ENCODE assay signal across 13 cellular contexts in genomic region chr9:120693609-120694008, GRCh38. TPM values are rescaled to one million over a fixed set of nuclear protein-coding genes. Genes with fewer than 3 reads are reported as not detected.
A peak's percentile ranks its signal among the peaks of the same experiment; 100 is the strongest.
DNase-seq lines count a peak whose midpoint lies in the region; ATAC-seq, FAIRE-seq and TF ChIP-seq lines count a peak whose summit lies in the region.
"Had no signal": no experiment of that assay in that cellular context is flagged by ENCODE, and none has a peak within 500 bp of the region (broad histone marks: within the 10 kb centered on the region; RNA-seq: fewer than 3 reads in every experiment).

No MANE protein-coding gene starts in this region.

- POLR2A ChIA-PET in GM12878 (lab: Charles Lee): no interaction called here

- TF ChIP-seq CTCF in GM12878 (IDR thresholded peaks at IDR 0.05 in 2 of 3, conservative IDR thresholded peaks at IDR 0.05 in 1 of 3; ENCODE audit: control insufficient read depth in 2 of 3, extremely low read depth in 1 of 3, insufficient read depth in 1 of 3, low read depth in 3 of 3, low read length in 3 of 3) (no peak), nephron progenitor cell (IDR thresholded peaks at IDR 0.05) (no peak)

- H3K27me3 ChIP-seq in BLaER1: no peaks in the 10 kb centered on the region
- H3K27me3 ChIP-seq in GM12878 (replicated peaks in 1 of 2; ENCODE audit: control insufficient read depth in 2 of 2, insufficient read depth in 2 of 2, low read length in 1 of 2): no peaks in the 10 kb centered on the region
- H3K27me3 ChIP-seq: adrenal gland, hepatocyte had no signal

- no peaks in the 10 kb centered on the region for H3K9me3 ChIP-seq in BLaER1
- no peaks in the 10 kb centered on the region for H3K9me3 ChIP-seq in GM12878 (replicated peaks; ENCODE audit: control insufficient read depth, insufficient read depth, low read length)
- H3K9me3 ChIP-seq: adrenal gland, mucosa of descending colon had no signal

- TF ChIP-seq POLR2A in GM12878 (IDR thresholded peaks at IDR 0.05; ENCODE audit: low read depth, low read length): no peak

- no peak for TF ChIP-seq RAD21 in GM12878 (IDR thresholded peaks at IDR 0.05; ENCODE audit: insufficient read depth, low read depth, low read length)

- no peak overlapping the region for H3K9ac ChIP-seq in BLaER1
- no peak overlapping the region for H3K9ac ChIP-seq in GM12878 (ENCODE audit: control insufficient read depth, insufficient read depth, low read length)

- H3K36me3 ChIP-seq in BLaER1: no peaks in the 10 kb centered on the region
- no peaks in the 10 kb centered on the region for H3K36me3 ChIP-seq in GM12878 (ENCODE audit: control insufficient read depth in 2 of 2, insufficient read depth in 2 of 2, low read length in 1 of 2)
- H3K36me3 ChIP-seq: adrenal gland had no signal

- ATAC-seq in GM21381 (IDR thresholded peaks at IDR 0.05; ENCODE audit: unreplicated experiment): peak; percentile 66
- peak; percentile 52 for ATAC-seq in HG03139 (IDR thresholded peaks at IDR 0.05; ENCODE audit: unreplicated experiment)
- peak; percentile 77 for ATAC-seq in GM12878
- ATAC-seq in left ventricle myocardium superior: no peak
- no peak for ATAC-seq in GM21367 (IDR thresholded peaks at IDR 0.05; ENCODE audit: unreplicated experiment)
- ATAC-seq: mucosa of descending colon had no signal

- CTCF ChIA-PET in GM12878 (lab: Yijun Ruan, JAX): no interaction called here

- no peak overlapping the region for H3K4me3 Mint-ChIP-seq in nephron progenitor cell

- in situ Hi-C loops in GM12878 (cut with MboI): no loop called here

- TF ChIP-seq EP300 in GM12878 (IDR thresholded peaks at IDR 0.05; ENCODE audit: borderline replicate concordance in 1 of 2, control insufficient read depth in 1 of 2, low read depth in 2 of 2, low read length in 2 of 2): no peak

- H3K4me3 ChIP-seq in BLaER1 (no peak overlapping the region), GM12878 (no peak overlapping the region)
- H3K4me3 ChIP-seq: adrenal gland, hepatocyte, mucosa of descending colon had no signal

- no peaks in the 10 kb centered on the region for H3K36me3 Mint-ChIP-seq in nephron progenitor cell (ENCODE audit: low read depth)

- FAIRE-seq in GM12878 (lab: Jason Lieb, UNC): no peak

- H3K27me3 Mint-ChIP-seq in nephron progenitor cell (ENCODE audit: low read depth, poor library complexity): peaks cover 33% of the 10 kb centered on the region

- H3K27ac Mint-ChIP-seq in nephron progenitor cell: no peak overlapping the region

- H3K79me2 ChIP-seq in GM12878 (ENCODE audit: control insufficient read depth, insufficient read depth, low read length): no peaks in the 10 kb centered on the region

- RAD21 ChIA-PET in GM12878 (lab: Charles Lee; ENCODE audit: unreplicated experiment): no interaction called here

- DNase-seq in GM12878 (ENCODE audit: low read depth, low spot score) (no peak), left ventricle myocardium superior (no peak), nephron progenitor cell (no peak), NOMO-1 treated with dmso at 0.1 percent for 144 hours (lab: John Stamatoyannopoulos, UW; ENCODE audit: unreplicated experiment) (no peak)
- DNase-seq: adrenal gland; effector memory CD4-positive, alpha-beta T cell; mucosa of descending colon; stimulated activated naive CD4-positive, alpha-beta T cell treated with Interleukin-2 at 50 U/mL for 16 hours had no signal

- H4K20me1 ChIP-seq in BLaER1 (0 out of 2 replicates have a peak, but pooled peaks cover 14% of the 10 kb centered on the region), GM12878 (ENCODE audit: control insufficient read depth, insufficient read depth) (no peaks in the 10 kb centered on the region)

- intact Hi-C loops in GM12878 (cut with micrococcal nuclease; ENCODE audit: unreplicated experiment): no loop called here
- intact Hi-C loops in left ventricle myocardium superior (cut with micrococcal nuclease): no loop called here

- SMC1A ChIA-PET in GM12878 (lab: Charles Lee; ENCODE audit: uncharacterized antibody, unreplicated experiment): no interaction called here

- H3K27ac ChIP-seq in BLaER1: no peak overlapping the region
- no peak overlapping the region for H3K27ac ChIP-seq in GM12878 (ENCODE audit: control insufficient read depth, insufficient read depth)
- H3K27ac ChIP-seq: adrenal gland, hepatocyte had no signal

- BruUV-seq in GM12878 (replicated peaks; lab: Mats Ljungman, UMichigan): no TSS peak

- H3K4me1 Mint-ChIP-seq in nephron progenitor cell: peaks cover 4% of the 10 kb centered on the region

- H2AFZ ChIP-seq in GM12878 (ENCODE audit: control insufficient read depth, low read depth, low read length): no peak overlapping the region
- H2AFZ ChIP-seq: hepatocyte had no signal

- H3K9me3 Mint-ChIP-seq in nephron progenitor cell: no peaks in the 10 kb centered on the region

- H3K4me1 ChIP-seq in BLaER1 (peaks cover 21% of the 10 kb centered on the region), GM12878 (ENCODE audit: control insufficient read depth, insufficient read depth, low read length) (peaks cover 10% of the 10 kb centered on the region)

- H3K4me2 ChIP-seq in BLaER1: peak overlapping the region; percentile 34
- H3K4me2 ChIP-seq in GM12878 (ENCODE audit: control insufficient read depth, insufficient read depth): no peak overlapping the region; the same call in 1 of the 2 replicates
- H3K4me2 ChIP-seq: hepatocyte had no signal

TF ChIP-seq in GM12878, 131 proteins besides CTCF, POLR2A, EP300 and RAD21:
- no peak for TF ChIP-seq MYB (IDR thresholded peaks at IDR 0.05; ENCODE audit: borderline replicate concordance, low read depth, low read length)
- TF ChIP-seq SUZ12 (IDR thresholded peaks at IDR 0.05; ENCODE audit: unreplicated experiment): no peak
- TF ChIP-seq RFX5 (IDR thresholded peaks at IDR 0.05; ENCODE audit: low read depth, low read length): no peak
- no peak for TF ChIP-seq ESRRA (IDR thresholded peaks at IDR 0.05; ENCODE audit: low read length)

RNA-seq across cellular contexts. Expression of gene MEGF9, which starts 20.7 kb away (rescaled TPM):
- 0.44 and 0.64 TPM in 2 replicates for total RNA-seq in GM12878 (2013; cell fraction: nucleolus; rRNA removed)
- 3.0 and 3.7 TPM in 2 replicates for total RNA-seq in GM12878 (2014; rRNA removed)
- total RNA-seq in GM12878 (2014; rRNA removed; fragmentation: Illumina TruSeq; extraction: Trizol): 4.0 TPM in 2 replicates
- total RNA-seq in GM12878 (2021): 3.8 and 4.3 TPM in 2 replicates
- 1.1 TPM for polyA plus RNA-seq in GM12878 (2011; ENCODE audit: low read depth)
- polyA plus RNA-seq in GM12878 (2011; rRNA removed): 0.71 and 0.84 TPM in 2 replicates
- 0.43 and 0.52 TPM in 2 replicates for polyA plus RNA-seq in GM12878 (2011; cell fraction: cytosol; rRNA removed)
- 0.13 and 0.32 TPM in 2 replicates for polyA plus RNA-seq in GM12878 (2011; cell fraction: nucleus; rRNA removed)
- 1.7 and 2.3 TPM in 2 replicates for polyA plus RNA-seq in GM12878 (2012)
- polyA plus RNA-seq in GM12878 (2014; fragmentation: Illumina TruSeq; extraction: Trizol): 5.1 and 5.2 TPM in 2 replicates
- polyA plus RNA-seq in GM12878 (2014; fragmentation: Nextera tagmentation; extraction: Ambion mirVana): 1 to 10 TPM; 1.4 to 1.6 TPM
- 2.5 and 2.8 TPM in 2 replicates for polyA plus RNA-seq in GM12878 (2014; rRNA removed)
- polyA plus RNA-seq in GM12878 (2016; fragmentation: Nextera tagmentation; extraction: Ambion mirVana): 1 to 10 TPM; 1.8 to 2.4 TPM
- polyA minus RNA-seq in GM12878 (2011; rRNA and poly(A)+ RNA removed): 0.66 and 0.72 TPM in 2 replicates
- polyA minus RNA-seq in GM12878 (2011; cell fraction: cytosol; rRNA and poly(A)+ RNA removed): 0.27 and 0.62 TPM in 2 replicates
- 0.12 and 0.57 TPM in 2 replicates for polyA minus RNA-seq in GM12878 (2011; cell fraction: nucleus; rRNA and poly(A)+ RNA removed)
- 32.8 TPM for total RNA-seq in left ventricle myocardium superior

Comparison
In these comparisons a context has a peak if more than half of its experiments do, and no peak if none do; other contexts are left out.
1. ATAC-seq: peak in GM21381 (single experiment), HG03139 (single experiment) and GM12878 (single experiment); none in left ventricle myocardium superior (single experiment) and GM21367 (single experiment).